Comparison of ENCODE assay signal across 8 cellular contexts in genomic region chr17:34420254-34420766, GRCh38.
DNase-seq lines count a peak whose midpoint lies in the region; ATAC-seq and TF ChIP-seq lines count a peak whose summit lies in the region.

No MANE protein-coding gene starts in this region.

- H3K27ac ChIP-seq in WERI-Rb-1: no peak overlapping the region

- DNase-seq in DMS153 treated with DMSO at 0.1 percent for 48 hours (lab: John Stamatoyannopoulos, UW; ENCODE audit: unreplicated experiment) (peak; percentile 38), DMS153 (lab: John Stamatoyannopoulos, UW) (no peak), NCI-H1930 (lab: John Stamatoyannopoulos, UW) (peak; percentile 12 to 33), WERI-Rb-1 (peak; percentile 75), T47D (ENCODE audit: low read depth in 1 of 2, low spot score in 1 of 2) (peak; percentile 73 to 76), kidney glomerular epithelial cell (lab: John Stamatoyannopoulos, UW) (peak; percentile 31)
- peak; percentile 72 to 76 for DNase-seq in stimulated activated CD4-positive, alpha-beta T cell treated with anti-CD3 and anti-CD28 coated beads, Interleukin-2, amount 100 ng/mL, for 24 hours

- H3K27me3 ChIP-seq in WERI-Rb-1 (ENCODE audit: insufficient read depth, low read depth, severe bottlenecking): no peaks in the 10 kb centered on the region

- in situ Hi-C loops in T47D (cut with HindIII; ENCODE audit: low pct_unique_long_range_greater_than_20kb, low sequenced_read_pairs): no loop called here

- H3K36me3 ChIP-seq in WERI-Rb-1: no peaks in the 10 kb centered on the region

- ATAC-seq in HG03097 (IDR thresholded peaks at IDR 0.05; ENCODE audit: low FRiP score, unreplicated experiment): no peak

- H3K4me3 ChIP-seq in WERI-Rb-1 (ENCODE audit: low read depth, low read length): no peak overlapping the region

- H3K9me3 ChIP-seq in WERI-Rb-1 (ENCODE audit: severe bottlenecking): no peaks in the 10 kb centered on the region

- peak; percentile 88 for TF ChIP-seq CTCF in WERI-Rb-1 (IDR thresholded peaks at IDR 0.05; ENCODE audit: low read depth, low read length)
